Comparison of ENCODE assay signal across 1 cellular context in the genomic region with DNA sequence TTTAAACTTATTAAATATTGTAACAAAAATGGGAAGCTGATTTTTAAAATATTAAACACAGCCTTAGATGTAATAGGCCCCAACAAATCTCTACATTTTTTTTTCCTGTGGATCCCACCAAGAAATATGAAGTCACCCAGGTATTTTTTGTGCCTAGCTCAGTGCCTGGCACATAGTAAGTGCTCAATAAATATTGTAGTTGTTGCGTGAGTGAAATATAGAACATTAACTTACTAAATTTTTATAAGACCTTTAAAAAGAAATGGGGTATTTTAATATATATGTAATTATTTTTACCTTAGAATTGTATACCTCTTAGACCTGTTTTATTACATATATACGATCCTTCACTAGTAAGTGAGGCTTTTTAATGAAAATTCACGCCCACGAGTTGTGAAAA.
TF ChIP-seq lines count a peak whose summit lies in the region.

No MANE protein-coding gene starts in this region.

TF ChIP-seq in HepG2, 621 proteins besides CTCF, POLR2A, EP300 and RAD21:
- TF ChIP-seq SNAI1 (CRISPR knock-in tag; IDR thresholded peaks at IDR 0.05; ENCODE audit: borderline replicate concordance) (0 out of 2 replicates have a peak, but pooled peaks have one; percentile 8), TAF15 (IDR thresholded peaks at IDR 0.05; ENCODE audit: low read depth, low read length, poor library complexity, severe bottlenecking) (no peak)
TF ChIP-seq in HepG2: peak in this region for 1.
